ENCODE assay signal across 8 cellular contexts in the genomic region with DNA sequence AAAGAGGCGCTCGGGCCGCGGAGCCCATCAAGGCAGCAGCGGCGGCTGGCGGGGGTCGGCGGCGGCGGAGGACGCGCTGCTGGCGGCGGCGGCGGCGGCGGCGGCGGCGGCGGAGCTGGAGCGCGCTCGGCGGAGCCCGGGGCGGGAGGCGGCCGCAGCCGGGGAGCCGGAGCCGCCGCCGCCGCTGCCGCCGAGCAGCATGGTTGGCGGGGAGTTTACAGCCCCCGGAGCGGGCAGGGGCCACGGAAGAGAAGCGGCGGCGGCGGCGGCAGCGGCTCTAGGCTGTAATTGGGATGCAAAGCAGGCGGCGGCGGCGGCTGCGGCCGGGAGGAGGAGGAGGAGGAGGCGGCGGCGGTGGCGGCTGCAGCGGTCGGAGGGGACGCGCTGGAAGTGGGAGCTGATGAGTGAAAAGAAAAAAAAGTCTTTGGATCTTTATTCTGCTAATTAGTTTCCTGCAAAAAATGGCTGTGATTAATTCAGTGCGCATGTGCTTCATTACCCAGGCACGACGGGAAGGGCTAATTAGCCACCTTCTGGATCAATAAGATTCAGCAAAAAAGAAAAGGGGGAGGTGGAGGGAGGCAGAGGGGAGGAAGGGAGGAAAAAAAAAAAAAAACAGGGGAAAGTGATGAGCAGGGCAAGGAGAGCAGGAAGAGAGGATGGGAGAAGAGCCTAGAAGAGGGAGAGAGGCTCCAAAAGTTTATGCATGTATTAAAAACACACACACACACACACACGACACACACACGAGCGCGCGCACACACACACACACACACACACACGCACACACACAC. TPM values are rescaled to one million over a fixed set of nuclear protein-coding genes. Genes with fewer than 3 reads are reported as not detected.
DNase-seq lines count a peak whose midpoint lies in the region; ATAC-seq and TF ChIP-seq lines count a peak whose summit lies in the region.

No MANE protein-coding gene starts in this region.

- peaks cover 0 to 4% (median 0%) of the 10 kb centered on the region in 8 donors for H3K9me3 Mint-ChIP-seq in CD4-positive, alpha-beta memory T cell

- peak overlapping the region; percentile 91 for H3K9ac ChIP-seq in mesenchymal stem cell (ENCODE audit: low read length)

- H3K14ac ChIP-seq in mesenchymal stem cell (ENCODE audit: low read length in 2 of 2): peak overlapping the region; percentile 65 to 66

- POLR2A ChIA-PET in CD4-positive, alpha-beta memory T cell (lab: Charles Lee; ENCODE audit: partially characterized antibody): interaction anchor here (0.7 kb wide), 1 partner anchor 66 kb away, joined by 3 read pairs; no protein-coding TSS in a partner anchor

- no peak overlapping the region for H3K27ac ChIP-seq in CD4-positive, alpha-beta memory T cell (ENCODE audit: low read depth, low read length)
- H3K27ac ChIP-seq in mesenchymal stem cell (ENCODE audit: low read length, poor library complexity, severe bottlenecking): no peak overlapping the region
- peak overlapping the region; percentile 92 to 96 (median 96) for H3K27ac ChIP-seq in transverse colon

- H3K4me1 ChIP-seq in CD4-positive, alpha-beta memory T cell (ENCODE audit: insufficient read depth, low read length): no peaks in the 10 kb centered on the region
- H3K4me1 ChIP-seq in mesenchymal stem cell (ENCODE audit: control insufficient read depth, insufficient read depth, low read depth, low read length): peaks cover 18% of the 10 kb centered on the region
- H3K4me1 ChIP-seq in transverse colon: peaks cover 9 to 58% (median 40%) of the 10 kb centered on the region in 4 donors

- peak overlapping the region; percentile 69 for H2AFZ ChIP-seq in mesenchymal stem cell (ENCODE audit: low read depth, low read length)

- no peaks in the 10 kb centered on the region for H3K9me3 ChIP-seq in CD4-positive, alpha-beta memory T cell (ENCODE audit: control insufficient read depth in 1 of 2, low read length in 2 of 2)
- no peaks in the 10 kb centered on the region for H3K9me3 ChIP-seq in mesenchymal stem cell (ENCODE audit: control insufficient read depth, low read length)
- no peaks in the 10 kb centered on the region for H3K9me3 ChIP-seq in transverse colon

- no peak overlapping the region for H3K4me3 ChIP-seq in CD4-positive, alpha-beta memory T cell (ENCODE audit: low read length in 2 of 2)
- H3K4me3 ChIP-seq in mesenchymal stem cell (ENCODE audit: insufficient read depth in 1 of 2, low read depth in 1 of 2, low read length in 2 of 2) (peak overlapping the region; percentile 72 to 86), transverse colon (peak overlapping the region; percentile 64 to 96 (median 94))

- peaks cover 2 to 4% of the 10 kb centered on the region in 2 donors for H3K36me3 Mint-ChIP-seq in CD4-positive, alpha-beta memory T cell

- H3K4ac ChIP-seq in mesenchymal stem cell (ENCODE audit: low read depth in 1 of 2, low read length in 2 of 2): peak overlapping the region; percentile 62 to 93

- peaks cover 49 to 59% of the 10 kb centered on the region in 2 donors for H3K27me3 Mint-ChIP-seq in CD4-positive, alpha-beta memory T cell

- ATAC-seq in GM19025 (IDR thresholded peaks at IDR 0.05; ENCODE audit: low read depth, unreplicated experiment) (peak; percentile 30), HG03342 (IDR thresholded peaks at IDR 0.05; ENCODE audit: unreplicated experiment) (peak; percentile 31)

- H3K4me2 ChIP-seq in mesenchymal stem cell (ENCODE audit: low read length, poor library complexity, severe bottlenecking): peak overlapping the region; percentile 95

- H2BK5ac ChIP-seq in mesenchymal stem cell (ENCODE audit: low read depth, low read length, poor library complexity, severe bottlenecking): no peak overlapping the region

- H3K23ac ChIP-seq in mesenchymal stem cell (ENCODE audit: low read length in 2 of 2): peak overlapping the region in 1 of 2 experiments; percentile 52

- H2AK5ac ChIP-seq in mesenchymal stem cell (ENCODE audit: low read length, severe bottlenecking): no peak overlapping the region

- H3K36me3 ChIP-seq in CD4-positive, alpha-beta memory T cell (ENCODE audit: insufficient read depth, low read length): no peaks in the 10 kb centered on the region
- H3K36me3 ChIP-seq in mesenchymal stem cell (ENCODE audit: control insufficient read depth in 1 of 2, insufficient read depth in 2 of 2, low read depth in 1 of 2, low read length in 2 of 2): no peaks in the 10 kb centered on the region
- no peaks in the 10 kb centered on the region for H3K36me3 ChIP-seq in transverse colon

- H4K91ac ChIP-seq in mesenchymal stem cell (ENCODE audit: low read length): peak overlapping the region; percentile 47

- peaks cover 27% of the 10 kb centered on the region for H3K27me3 ChIP-seq in CD4-positive, alpha-beta memory T cell (ENCODE audit: insufficient read depth, low read length)
- H3K27me3 ChIP-seq in mesenchymal stem cell (ENCODE audit: control insufficient read depth in 1 of 2, insufficient read depth in 1 of 2, low read length in 2 of 2): peaks cover 0 to 27% of the 10 kb centered on the region in 2 experiments
- H3K27me3 ChIP-seq in transverse colon: peaks cover 25% of the 10 kb centered on the region

- peak overlapping the region; percentile 88 for H4K8ac ChIP-seq in mesenchymal stem cell (ENCODE audit: low read length)

- no peak for TF ChIP-seq EP300 in transverse colon (IDR thresholded peaks at IDR 0.05; ENCODE audit: low read depth)

- CTCF ChIA-PET in CD4-positive, alpha-beta memory T cell (lab: Charles Lee; ENCODE audit: partially characterized antibody): no interaction called here

- peak in 1 of 5 donors; percentile 9 for DNase-seq in CD4-positive, alpha-beta memory T cell
- DNase-seq in dedifferentiated amniotic fluid mesenchymal stem cell (ENCODE audit: extremely low spot score) (peak; percentile 40), mesenchymal stem cell (peak; percentile 60), transverse colon (no peak), HPDE6-E6E7 (ENCODE audit: extremely low spot score) (no peak)

- no peak for TF ChIP-seq POLR2A in transverse colon (IDR thresholded peaks at IDR 0.05)

- H3K27ac Mint-ChIP-seq in CD4-positive, alpha-beta memory T cell: peak overlapping the region in 2 of 7 donors; percentile 65 to 85

- WGBS in mesenchymal stem cell: 1% methylated on average over 53 of the region's 72 CpGs
- WGBS in transverse colon (ENCODE audit: low coverage in 1 of 2), 2 donors: 0% methylated on average over 18 to 72 of the region's 72 CpGs

- TF ChIP-seq CTCF in transverse colon (IDR thresholded peaks at IDR 0.05): no peak

- peak overlapping the region; percentile 78 to 87 (median 84) for H3K4me3 Mint-ChIP-seq in CD4-positive, alpha-beta memory T cell

- peak overlapping the region; percentile 99 for H2BK120ac ChIP-seq in mesenchymal stem cell (ENCODE audit: low read depth, low read length)

- intact Hi-C loops in CD4-positive, alpha-beta memory T cell (cut with micrococcal nuclease): no loop called here
- intact Hi-C loops in transverse colon (cut with DNase I; ENCODE audit: low total_unique reads): no loop called here

- H2BK15ac ChIP-seq in mesenchymal stem cell (ENCODE audit: low read depth, poor library complexity, severe bottlenecking): peak overlapping the region; percentile 96

- H3K4me1 Mint-ChIP-seq in CD4-positive, alpha-beta memory T cell: peaks cover 10 to 29% (median 19%) of the 10 kb centered on the region in 4 donors

- peak overlapping the region in 1 of 2 experiments; percentile 78 for H2BK12ac ChIP-seq in mesenchymal stem cell (ENCODE audit: low read length in 2 of 2)

- in situ Hi-C loops in transverse colon (cut with MboI; ENCODE audit: low pct_ligation_motif_present in 1 of 4, low pct_unique_long_range_greater_than_20kb in 1 of 4, low sequenced_read_pairs in 3 of 4): loop anchor here in 3 of 4 donors (25.0 kb wide), 2 partner anchors 222 to 397 kb away; no protein-coding TSS in a partner anchor

- H3K79me1 ChIP-seq in mesenchymal stem cell (replicated peaks; ENCODE audit: low read length, poor library complexity, severe bottlenecking): no peaks in the 10 kb centered on the region

- H3K18ac ChIP-seq in mesenchymal stem cell (ENCODE audit: low read depth in 1 of 2, low read length in 2 of 2): peak overlapping the region; percentile 94

TF ChIP-seq in PFSK-1, 5 proteins besides CTCF, POLR2A, EP300 and RAD21:
- 0 out of 2 replicates have a peak, but pooled peaks have one; percentile 20 for TF ChIP-seq POLR2AphosphoS5 (IDR thresholded peaks at IDR 0.05; ENCODE audit: low read depth, low read length)
- TF ChIP-seq TAF1 (IDR thresholded peaks at IDR 0.05; ENCODE audit: borderline replicate concordance, insufficient read depth, low read length): no peak
- no peak for TF ChIP-seq FOXP2 (optimal IDR thresholded peaks at IDR 0.05; ENCODE audit: borderline replicate concordance, extremely low read depth, extremely low read length, insufficient read depth)

RNA-seq across cellular contexts. Expression of a gene that starts 10.9 kb away (rescaled TPM):
- under 1 TPM; 0.69 to 0.99 TPM for total RNA-seq in CD4-positive, alpha-beta memory T cell
- under 1 TPM; 0.01 to 0.03 TPM for polyA plus RNA-seq in CD4-positive, alpha-beta memory T cell
- polyA plus RNA-seq in PFSK-1 (2012; ENCODE audit: insufficient read length, low read depth): 4.4 TPM
- polyA plus RNA-seq in mesenchymal stem cell (2013, experiment 1 of 2): 5.1 TPM
- 4.5 TPM for polyA plus RNA-seq in mesenchymal stem cell (2013, experiment 2 of 2)
- total RNA-seq in transverse colon: 10 to 100 TPM; 12.3 to 23.7 (median 15.3) TPM

Comparison
In these comparisons a context has a peak if more than half of its experiments do, and no peak if none do; other contexts are left out.
1. DNase-seq: peak in dedifferentiated amniotic fluid mesenchymal stem cell (single experiment) and mesenchymal stem cell (single experiment); none in transverse colon (single experiment) and HPDE6-E6E7 (single experiment).
2. H3K27ac ChIP-seq: peak in transverse colon (4 of 4); none in CD4-positive, alpha-beta memory T cell (single experiment) and mesenchymal stem cell (single experiment).
3. H3K4me3 ChIP-seq: peak in mesenchymal stem cell (2 of 2) and transverse colon (4 of 4); none in CD4-positive, alpha-beta memory T cell (0 of 2).
4. RNA of a gene that starts 10.9 kb away (total RNA-seq): 12.3 to 23.7 TPM in transverse colon; 0.69 to 0.99 TPM in CD4-positive, alpha-beta memory T cell; every median in the first group is over 4 times any median in the second.